Comparison of ENCODE assay signal across 1 cellular context in genomic region chr13:45122941-45123340, GRCh38.
TF ChIP-seq lines count a peak whose summit lies in the region.

No MANE protein-coding gene starts in this region.

TF ChIP-seq in K562, 482 proteins besides CTCF, POLR2A, EP300 and RAD21 (continued from another document):
- no peak for TF ChIP-seq RREB1 (CRISPR knock-in tag; IDR thresholded peaks at IDR 0.05)
